23 cellular contexts compared by ENCODE assay signal in genomic region chr5:143908959-143909358, GRCh38.
DNase-seq lines count a peak whose midpoint lies in the region; ATAC-seq, FAIRE-seq and TF ChIP-seq lines count a peak whose summit lies in the region.
"Had no signal": no experiment of that assay in that cellular context is flagged by ENCODE, and none has a peak within 500 bp of the region (broad histone marks: within the 10 kb centered on the region; RNA-seq: fewer than 3 reads in every experiment).

No MANE protein-coding gene starts in this region.

- TF ChIP-seq CTCF in HepG2 (CRISPR knock-in tag; IDR thresholded peaks at IDR 0.05) (no peak), right lobe of liver (IDR thresholded peaks at IDR 0.05) (no peak), K562 (IDR thresholded peaks at IDR 0.05 in 2 of 3, conservative IDR thresholded peaks at IDR 0.05 in 1 of 3; ENCODE audit: insufficient read depth in 2 of 3, low read depth in 1 of 3, low read length in 3 of 3) (no peak), neural crest cell (conservative IDR thresholded peaks at IDR 0.05) (no peak)

- DNase-seq in HepG2 (ENCODE audit: low spot score) (no peak), right lobe of liver (no peak), K562 (ENCODE audit: extremely low read depth in 1 of 4, low spot score in 3 of 4) (no peak), neural crest cell (ENCODE audit: low read depth, low spot score) (no peak), HT-29 (ENCODE audit: low spot score) (no peak)
- DNase-seq: ACHN; AML-193; BE2C; CD4-positive, alpha-beta T cell; CD8-positive, alpha-beta memory T cell; DMS 273 treated with DMSO at 0.1 percent for 48 hours; DND-41; GOT3; H7; HCEC 1CT had no signal

- H4K20me1 ChIP-seq in HepG2 (ENCODE audit: insufficient read depth, low read length) = no peaks in the 10 kb centered on the region
- H4K20me1 ChIP-seq in K562 (replicated peaks; ENCODE audit: control insufficient read depth, insufficient read depth, low read length) = no peaks in the 10 kb centered on the region
- H4K20me1 ChIP-seq: BLaER1 treated with 17β-estradiol and CSF1 and Interleukin-3, amounts not matched to agents 10 nM and 100 nM had no signal

- H3K27me3 Mint-ChIP-seq in neural crest cell (ENCODE audit: low read depth) = no peaks in the 10 kb centered on the region
- H3K27me3 Mint-ChIP-seq: CD4-positive, alpha-beta T cell had no signal

- FAIRE-seq in HepG2 (lab: Jason Lieb, UNC) = no peak
- FAIRE-seq in K562 (lab: Jason Lieb, UNC) = no peak
- FAIRE-seq: A204.1, D721Med, G401.6, GM12892 had no signal

- H3K27ac ChIP-seq in HepG2 (ENCODE audit: extremely low read length, insufficient read depth, low read length) = no peak overlapping the region
- no peak overlapping the region for H3K27ac ChIP-seq in right lobe of liver
- H3K27ac ChIP-seq in K562 (ENCODE audit: extremely low read depth, low read depth, low read length) = no peak overlapping the region
- H3K27ac ChIP-seq: 22Rv1; BLaER1 treated with 17β-estradiol and CSF1 and Interleukin-3, amounts not matched to agents 10 nM and 100 nM had no signal

- TF ChIP-seq EP300 in HepG2 (IDR thresholded peaks at IDR 0.05; ENCODE audit: low read depth in 2 of 2, low read length in 2 of 2) (no peak), HepG2 (CRISPR knock-in tag; IDR thresholded peaks at IDR 0.05; ENCODE audit: borderline replicate concordance) (no peak), K562 (IDR thresholded peaks at IDR 0.05; ENCODE audit: low read length) (no peak)

- H3K79me2 ChIP-seq in HepG2 (ENCODE audit: insufficient read depth, low read length) (no peaks in the 10 kb centered on the region), K562 (ENCODE audit: control insufficient read depth, insufficient read depth, low read length) (no peaks in the 10 kb centered on the region)

- H3K4me3 Mint-ChIP-seq in neural crest cell = no peak overlapping the region
- H3K4me3 Mint-ChIP-seq: CD14-positive monocyte; CD4-positive, alpha-beta T cell; CD8-positive, alpha-beta memory T cell had no signal

- no peaks in the 10 kb centered on the region for H3K36me3 ChIP-seq in HepG2 (replicated peaks in 1 of 2; ENCODE audit: control insufficient read depth in 1 of 2, insufficient read depth in 2 of 2, low read length in 2 of 2)
- H3K36me3 ChIP-seq in right lobe of liver = no peaks in the 10 kb centered on the region
- H3K36me3 ChIP-seq in K562 (ENCODE audit: control insufficient read depth, insufficient read depth, low read length) = no peaks in the 10 kb centered on the region
- H3K36me3 ChIP-seq: BE2C; BLaER1 treated with 17β-estradiol and CSF1 and Interleukin-3, amounts not matched to agents 10 nM and 100 nM had no signal

- H3K9ac ChIP-seq in HepG2 (ENCODE audit: insufficient read depth, low read depth, low read length) (no peak overlapping the region), K562 (ENCODE audit: insufficient read depth in 1 of 2, low read depth in 2 of 2, low read length in 2 of 2) (no peak overlapping the region)
- H3K9ac ChIP-seq: BLaER1 treated with 17β-estradiol and CSF1 and Interleukin-3, amounts not matched to agents 10 nM and 100 nM had no signal

- H3K4me2 ChIP-seq in HepG2 (ENCODE audit: low read depth, low read length) (no peak overlapping the region), K562 (ENCODE audit: insufficient read depth, low read length) (no peak overlapping the region)
- H3K4me2 ChIP-seq: BLaER1 treated with 17β-estradiol and CSF1 and Interleukin-3, amounts not matched to agents 10 nM and 100 nM had no signal

- TF ChIP-seq POLR2A in HepG2 (IDR thresholded peaks at IDR 0.05; ENCODE audit: insufficient read depth in 1 of 2, low read depth in 2 of 2, low read length in 2 of 2) (no peak), right lobe of liver (IDR thresholded peaks at IDR 0.05) (no peak), K562 (conservative IDR thresholded peaks at IDR 0.05) (no peak)

- TF ChIP-seq RAD21 in HepG2 (CRISPR knock-in tag; IDR thresholded peaks at IDR 0.05) (no peak), K562 (CRISPR knock-in tag; conservative IDR thresholded peaks at IDR 0.05 in 1 of 2, IDR thresholded peaks at IDR 0.05 in 1 of 2) (no peak)

- H3K9me3 Mint-ChIP-seq in neural crest cell = no peaks in the 10 kb centered on the region
- H3K9me3 Mint-ChIP-seq: CD4-positive, alpha-beta T cell had no signal

- no peaks in the 10 kb centered on the region for H3K9me3 ChIP-seq in HepG2 (ENCODE audit: low read length)
- H3K9me3 ChIP-seq in right lobe of liver = no peaks in the 10 kb centered on the region
- H3K9me3 ChIP-seq in K562 (replicated peaks; ENCODE audit: control insufficient read depth, insufficient read depth, low read depth, low read length) = no peaks in the 10 kb centered on the region
- H3K9me3 ChIP-seq: BE2C had no signal

- in situ Hi-C loops in HepG2 (cut with HindIII; ENCODE audit: extremely low pct_ligation_motif_present, low pct_unique_long_range_greater_than_20kb) = no loop called here
- in situ Hi-C loops in K562 (cut with MboI) = no loop called here

- no peak overlapping the region for H3K4me3 ChIP-seq in HepG2 (replicated peaks in 1 of 3; ENCODE audit: insufficient read depth in 1 of 3, low read depth in 2 of 3, low read length in 3 of 3)
- H3K4me3 ChIP-seq in right lobe of liver = no peak overlapping the region
- H3K4me3 ChIP-seq in K562 = no peak overlapping the region
- H3K4me3 ChIP-seq: BLaER1 treated with 17β-estradiol and CSF1 and Interleukin-3, amounts not matched to agents 10 nM and 100 nM had no signal

- ATAC-seq in HepG2 = no peak
- ATAC-seq in right lobe of liver = no peak
- no peak for ATAC-seq in K562
- no peak for ATAC-seq in HG03045 (IDR thresholded peaks at IDR 0.05; ENCODE audit: unreplicated experiment)

- intact Hi-C loops in HepG2 (cut with micrococcal nuclease; ENCODE audit: unreplicated experiment) = no loop called here
- intact Hi-C loops in right lobe of liver (cut with DNase I) = no loop called here
- intact Hi-C loops in K562 (cut with micrococcal nuclease) = no loop called here

- no peaks in the 10 kb centered on the region for H3K4me1 Mint-ChIP-seq in neural crest cell
- H3K4me1 Mint-ChIP-seq: CD14-positive monocyte; CD8-positive, alpha-beta memory T cell had no signal

- POLR2A ChIA-PET in HepG2 (lab: Yijun Ruan, JAX) = no interaction called here
- POLR2A ChIA-PET in K562 (lab: Yijun Ruan, JAX) = no interaction called here

- BruUV-seq in HepG2 (replicated peaks; lab: Mats Ljungman, UMichigan) (no TSS peak), K562 (replicated peaks; lab: Mats Ljungman, UMichigan) (no TSS peak)

- peak overlapping the region; percentile 46 for H3K27ac Mint-ChIP-seq in neural crest cell (ENCODE audit: unreplicated experiment)
- H3K27ac Mint-ChIP-seq: CD14-positive monocyte; CD4-positive, alpha-beta T cell; CD8-positive, alpha-beta memory T cell had no signal

- H2AFZ ChIP-seq in HepG2 (ENCODE audit: low read length) (no peak overlapping the region), K562 (ENCODE audit: low read depth, low read length) (no peak overlapping the region)

- no peaks in the 10 kb centered on the region for H3K36me3 Mint-ChIP-seq in neural crest cell (ENCODE audit: low read depth)
- H3K36me3 Mint-ChIP-seq: CD14-positive monocyte had no signal

- H3K4me1 ChIP-seq in HepG2 (ENCODE audit: insufficient read depth, low read length) (no peaks in the 10 kb centered on the region), right lobe of liver (no peaks in the 10 kb centered on the region), K562 (replicated peaks in 1 of 2; ENCODE audit: control insufficient read depth in 2 of 2, insufficient read depth in 2 of 2, low read length in 2 of 2) (no peaks in the 10 kb centered on the region)
- H3K4me1 ChIP-seq: BE2C; BLaER1 treated with 17β-estradiol and CSF1 and Interleukin-3, amounts not matched to agents 10 nM and 100 nM had no signal

- H3K9me1 ChIP-seq in K562 (ENCODE audit: control insufficient read depth, insufficient read depth, low read length) = no peaks in the 10 kb centered on the region

- 100% methylated on average over 1 of the region's 1 CpG for WGBS in HepG2 (ENCODE audit: low lambda C conversion rate)
- 94% methylated on average over 1 of the region's 1 CpG for WGBS in right lobe of liver (ENCODE audit: insufficient coverage, low coverage, low lambda C conversion rate, missing lambda C conversion rate)
- 0% methylated on average over 1 of the region's 1 CpG for WGBS in K562 (ENCODE audit: insufficient coverage, low coverage, missing lambda C conversion rate)

- CTCF ChIA-PET in HepG2 (lab: Yijun Ruan, JAX; ENCODE audit: low intra/inter-chr PET ratio, low total read pairs) = no interaction called here
- CTCF ChIA-PET in K562 (lab: Yijun Ruan, JAX; ENCODE audit: low intra/inter-chr PET ratio) = no interaction called here

- H3K27me3 ChIP-seq in HepG2 (ENCODE audit: control insufficient read depth in 1 of 2, insufficient read depth in 2 of 2, low read length in 2 of 2) = no peaks in the 10 kb centered on the region; a peak in 1 of 5 replicates
- no peaks in the 10 kb centered on the region for H3K27me3 ChIP-seq in right lobe of liver
- no peaks in the 10 kb centered on the region for H3K27me3 ChIP-seq in K562 (ENCODE audit: control insufficient read depth in 2 of 2, insufficient read depth in 2 of 2, low read length in 2 of 2)
- H3K27me3 ChIP-seq: BLaER1 treated with 17β-estradiol and CSF1 and Interleukin-3, amounts not matched to agents 10 nM and 100 nM had no signal

TF ChIP-seq in HepG2, 621 proteins besides CTCF, POLR2A, EP300 and RAD21 (continues in another document):
- TF ChIP-seq ZNF468 (CRISPR knock-in tag; IDR thresholded peaks at IDR 0.05) = no peak
- TF ChIP-seq TGIF2 (CRISPR knock-in tag; IDR thresholded peaks at IDR 0.05) = no peak
- no peak for TF ChIP-seq ZNF235 (CRISPR knock-in tag; IDR thresholded peaks at IDR 0.05; ENCODE audit: borderline replicate concordance)
- peak; percentile 72 to 82 for TF ChIP-seq MAFK (conservative IDR thresholded peaks at IDR 0.05 in 1 of 2, IDR thresholded peaks at IDR 0.05 in 1 of 2; ENCODE audit: low read length in 2 of 2)
- no peak for TF ChIP-seq JDP2 (CRISPR knock-in tag; IDR thresholded peaks at IDR 0.05; ENCODE audit: borderline replicate concordance)
- no peak for TF ChIP-seq DNMT3B (CRISPR knock-in tag; conservative IDR thresholded peaks at IDR 0.05)
- no peak for TF ChIP-seq NFE2L1 (CRISPR knock-in tag; IDR thresholded peaks at IDR 0.05; ENCODE audit: borderline replicate concordance)

TF ChIP-seq in K562, 482 proteins besides CTCF, POLR2A, EP300 and RAD21:
- TF ChIP-seq KAT8 (IDR thresholded peaks at IDR 0.05; ENCODE audit: low read depth) (no peak), MCM2 (IDR thresholded peaks at IDR 0.05; ENCODE audit: low read depth) (no peak), LCOR (CRISPR knock-in tag; IDR thresholded peaks at IDR 0.05) (no peak), ZNF316 (IDR thresholded peaks at IDR 0.05) (peak; percentile 75), MAFF (IDR thresholded peaks at IDR 0.05; ENCODE audit: low read length) (peak; percentile 32; the same call in 1 of the 2 replicates), GTF2F1 (IDR thresholded peaks at IDR 0.05; ENCODE audit: low read depth, low read length) (no peak), MAFK (IDR thresholded peaks at IDR 0.05; ENCODE audit: low read length) (peak; percentile 21; the same call in 1 of the 2 replicates), C11orf30 (IDR thresholded peaks at IDR 0.05; ENCODE audit: low read depth) (peak; percentile 40; the same call in 1 of the 2 replicates)

Comparison
In these comparisons a context has a peak if more than half of its experiments do, and no peak if none do; other contexts are left out.
1. Of the 241 proteins assayed by ChIP-seq in both HepG2 and K562: peak only in HepG2: none; only in K562: none; in both: MAFF and MAFK; in neither: 239.